ENCODE assay signal across 1 cellular context in the genomic region with DNA sequence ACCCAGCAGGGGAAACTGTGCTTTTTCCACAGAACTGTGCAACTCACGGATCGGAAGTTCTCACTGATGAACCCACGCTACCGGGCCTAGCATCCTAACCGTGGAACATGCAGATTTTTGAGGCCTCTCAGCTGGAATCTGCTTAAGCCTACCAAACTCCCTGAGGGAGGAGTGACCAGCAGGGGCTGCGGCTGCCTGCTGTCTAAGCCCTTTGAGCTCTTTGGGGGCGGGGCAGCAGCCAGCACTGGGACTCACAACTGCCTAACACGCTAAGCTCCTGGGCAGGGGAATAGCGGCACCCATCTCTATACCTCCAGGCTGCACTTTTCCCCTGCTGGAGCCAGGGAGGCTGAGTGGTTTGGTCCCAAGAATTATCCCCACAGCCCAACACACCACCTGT.
TF ChIP-seq lines count a peak whose summit lies in the region.

No MANE protein-coding gene starts in this region.

TF ChIP-seq in HepG2, 621 proteins besides CTCF, POLR2A, EP300 and RAD21 (continues in another document):
- TF ChIP-seq ZNF530 (CRISPR knock-in tag; IDR thresholded peaks at IDR 0.05; ENCODE audit: low read depth) = no peak
- TF ChIP-seq, protein P1, sequence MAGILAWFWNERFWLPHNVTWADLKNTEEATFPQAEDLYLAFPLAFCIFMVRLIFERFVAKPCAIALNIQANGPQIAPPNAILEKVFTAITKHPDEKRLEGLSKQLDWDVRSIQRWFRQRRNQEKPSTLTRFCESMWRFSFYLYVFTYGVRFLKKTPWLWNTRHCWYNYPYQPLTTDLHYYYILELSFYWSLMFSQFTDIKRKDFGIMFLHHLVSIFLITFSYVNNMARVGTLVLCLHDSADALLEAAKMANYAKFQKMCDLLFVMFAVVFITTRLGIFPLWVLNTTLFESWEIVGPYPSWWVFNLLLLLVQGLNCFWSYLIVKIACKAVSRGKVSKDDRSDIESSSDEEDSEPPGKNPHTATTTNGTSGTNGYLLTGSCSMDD (CRISPR knock-in tag; IDR thresholded peaks at IDR 0.05) = no peak
- TF ChIP-seq FOXA3 (CRISPR knock-in tag; IDR thresholded peaks at IDR 0.05) = no peak
- no peak for TF ChIP-seq HIVEP1 (CRISPR knock-in tag; IDR thresholded peaks at IDR 0.05)
- TF ChIP-seq ATF7 (IDR thresholded peaks at IDR 0.05) = no peak
- no peak for TF ChIP-seq ATF7 (CRISPR knock-in tag; IDR thresholded peaks at IDR 0.05)
- no peak for TF ChIP-seq ZNF230 (CRISPR knock-in tag; IDR thresholded peaks at IDR 0.05)
- no peak for TF ChIP-seq ZNF761 (CRISPR knock-in tag; conservative IDR thresholded peaks at IDR 0.05)
- no peak for TF ChIP-seq SETDB1 (CRISPR knock-in tag; IDR thresholded peaks at IDR 0.05; ENCODE audit: borderline replicate concordance)
- TF ChIP-seq, protein P2, sequence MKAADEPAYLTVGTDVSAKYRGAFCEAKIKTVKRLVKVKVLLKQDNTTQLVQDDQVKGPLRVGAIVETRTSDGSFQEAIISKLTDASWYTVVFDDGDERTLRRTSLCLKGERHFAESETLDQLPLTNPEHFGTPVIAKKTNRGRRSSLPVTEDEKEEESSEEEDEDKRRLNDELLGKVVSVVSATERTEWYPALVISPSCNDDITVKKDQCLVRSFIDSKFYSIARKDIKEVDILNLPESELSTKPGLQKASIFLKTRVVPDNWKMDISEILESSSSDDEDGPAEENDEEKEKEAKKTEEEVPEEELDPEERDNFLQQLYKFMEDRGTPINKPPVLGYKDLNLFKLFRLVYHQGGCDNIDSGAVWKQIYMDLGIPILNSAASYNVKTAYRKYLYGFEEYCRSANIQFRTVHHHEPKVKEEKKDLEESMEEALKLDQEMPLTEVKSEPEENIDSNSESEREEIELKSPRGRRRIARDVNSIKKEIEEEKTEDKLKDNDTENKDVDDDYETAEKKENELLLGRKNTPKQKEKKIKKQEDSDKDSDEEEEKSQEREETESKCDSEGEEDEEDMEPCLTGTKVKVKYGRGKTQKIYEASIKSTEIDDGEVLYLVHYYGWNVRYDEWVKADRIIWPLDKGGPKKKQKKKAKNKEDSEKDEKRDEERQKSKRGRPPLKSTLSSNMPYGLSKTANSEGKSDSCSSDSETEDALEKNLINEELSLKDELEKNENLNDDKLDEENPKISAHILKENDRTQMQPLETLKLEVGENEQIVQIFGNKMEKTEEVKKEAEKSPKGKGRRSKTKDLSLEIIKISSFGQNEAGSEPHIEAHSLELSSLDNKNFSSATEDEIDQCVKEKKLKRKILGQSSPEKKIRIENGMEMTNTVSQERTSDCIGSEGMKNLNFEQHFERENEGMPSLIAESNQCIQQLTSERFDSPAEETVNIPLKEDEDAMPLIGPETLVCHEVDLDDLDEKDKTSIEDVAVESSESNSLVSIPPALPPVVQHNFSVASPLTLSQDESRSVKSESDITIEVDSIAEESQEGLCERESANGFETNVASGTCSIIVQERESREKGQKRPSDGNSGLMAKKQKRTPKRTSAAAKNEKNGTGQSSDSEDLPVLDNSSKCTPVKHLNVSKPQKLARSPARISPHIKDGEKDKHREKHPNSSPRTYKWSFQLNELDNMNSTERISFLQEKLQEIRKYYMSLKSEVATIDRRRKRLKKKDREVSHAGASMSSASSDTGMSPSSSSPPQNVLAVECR (CRISPR knock-in tag; IDR thresholded peaks at IDR 0.05; ENCODE audit: borderline replicate concordance) = peak; percentile 21; the same call in 1 of the 2 replicates
- TF ChIP-seq RARA (CRISPR knock-in tag; IDR thresholded peaks at IDR 0.05) = no peak
- TF ChIP-seq ZBTB1 (CRISPR knock-in tag; IDR thresholded peaks at IDR 0.05; ENCODE audit: borderline replicate concordance) = no peak
- no peak for TF ChIP-seq XRCC5 (optimal IDR thresholded peaks at IDR 0.05; ENCODE audit: low read length)
- no peak for TF ChIP-seq ZNF678 (CRISPR knock-in tag; IDR thresholded peaks at IDR 0.05)
- TF ChIP-seq, protein P3, sequence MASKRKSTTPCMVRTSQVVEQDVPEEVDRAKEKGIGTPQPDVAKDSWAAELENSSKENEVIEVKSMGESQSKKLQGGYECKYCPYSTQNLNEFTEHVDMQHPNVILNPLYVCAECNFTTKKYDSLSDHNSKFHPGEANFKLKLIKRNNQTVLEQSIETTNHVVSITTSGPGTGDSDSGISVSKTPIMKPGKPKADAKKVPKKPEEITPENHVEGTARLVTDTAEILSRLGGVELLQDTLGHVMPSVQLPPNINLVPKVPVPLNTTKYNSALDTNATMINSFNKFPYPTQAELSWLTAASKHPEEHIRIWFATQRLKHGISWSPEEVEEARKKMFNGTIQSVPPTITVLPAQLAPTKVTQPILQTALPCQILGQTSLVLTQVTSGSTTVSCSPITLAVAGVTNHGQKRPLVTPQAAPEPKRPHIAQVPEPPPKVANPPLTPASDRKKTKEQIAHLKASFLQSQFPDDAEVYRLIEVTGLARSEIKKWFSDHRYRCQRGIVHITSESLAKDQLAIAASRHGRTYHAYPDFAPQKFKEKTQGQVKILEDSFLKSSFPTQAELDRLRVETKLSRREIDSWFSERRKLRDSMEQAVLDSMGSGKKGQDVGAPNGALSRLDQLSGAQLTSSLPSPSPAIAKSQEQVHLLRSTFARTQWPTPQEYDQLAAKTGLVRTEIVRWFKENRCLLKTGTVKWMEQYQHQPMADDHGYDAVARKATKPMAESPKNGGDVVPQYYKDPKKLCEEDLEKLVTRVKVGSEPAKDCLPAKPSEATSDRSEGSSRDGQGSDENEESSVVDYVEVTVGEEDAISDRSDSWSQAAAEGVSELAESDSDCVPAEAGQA (IDR thresholded peaks at IDR 0.05; ENCODE audit: low read depth) = no peak
- TF ChIP-seq, protein P3 (CRISPR knock-in tag; IDR thresholded peaks at IDR 0.05; ENCODE audit: borderline replicate concordance) = no peak
- TF ChIP-seq TRIM24 (CRISPR knock-in tag; IDR thresholded peaks at IDR 0.05) = no peak
- TF ChIP-seq CEBPB (IDR thresholded peaks at IDR 0.05; ENCODE audit: borderline replicate concordance, low read depth, low read length) = no peak
- TF ChIP-seq PAF1 (CRISPR knock-in tag; IDR thresholded peaks at IDR 0.05) = no peak
- TF ChIP-seq ZFX (CRISPR knock-in tag; IDR thresholded peaks at IDR 0.05; ENCODE audit: low read depth) = peak; percentile 48; the same call in 1 of the 2 replicates
- no peak for TF ChIP-seq ZNF557 (CRISPR knock-in tag; IDR thresholded peaks at IDR 0.05)
- TF ChIP-seq, protein P4, sequence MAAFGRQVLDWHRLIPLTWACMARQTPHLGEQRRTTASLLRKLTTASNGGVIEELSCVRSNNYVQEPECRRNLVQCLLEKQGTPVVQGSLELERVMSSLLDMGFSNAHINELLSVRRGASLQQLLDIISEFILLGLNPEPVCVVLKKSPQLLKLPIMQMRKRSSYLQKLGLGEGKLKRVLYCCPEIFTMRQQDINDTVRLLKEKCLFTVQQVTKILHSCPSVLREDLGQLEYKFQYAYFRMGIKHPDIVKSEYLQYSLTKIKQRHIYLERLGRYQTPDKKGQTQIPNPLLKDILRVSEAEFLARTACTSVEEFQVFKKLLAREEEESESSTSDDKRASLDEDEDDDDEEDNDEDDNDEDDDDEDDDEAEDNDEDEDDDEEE (CRISPR knock-in tag; IDR thresholded peaks at IDR 0.05) = no peak
- no peak for TF ChIP-seq SKI (IDR thresholded peaks at IDR 0.05; ENCODE audit: partially characterized antibody)
- TF ChIP-seq, protein P5, sequence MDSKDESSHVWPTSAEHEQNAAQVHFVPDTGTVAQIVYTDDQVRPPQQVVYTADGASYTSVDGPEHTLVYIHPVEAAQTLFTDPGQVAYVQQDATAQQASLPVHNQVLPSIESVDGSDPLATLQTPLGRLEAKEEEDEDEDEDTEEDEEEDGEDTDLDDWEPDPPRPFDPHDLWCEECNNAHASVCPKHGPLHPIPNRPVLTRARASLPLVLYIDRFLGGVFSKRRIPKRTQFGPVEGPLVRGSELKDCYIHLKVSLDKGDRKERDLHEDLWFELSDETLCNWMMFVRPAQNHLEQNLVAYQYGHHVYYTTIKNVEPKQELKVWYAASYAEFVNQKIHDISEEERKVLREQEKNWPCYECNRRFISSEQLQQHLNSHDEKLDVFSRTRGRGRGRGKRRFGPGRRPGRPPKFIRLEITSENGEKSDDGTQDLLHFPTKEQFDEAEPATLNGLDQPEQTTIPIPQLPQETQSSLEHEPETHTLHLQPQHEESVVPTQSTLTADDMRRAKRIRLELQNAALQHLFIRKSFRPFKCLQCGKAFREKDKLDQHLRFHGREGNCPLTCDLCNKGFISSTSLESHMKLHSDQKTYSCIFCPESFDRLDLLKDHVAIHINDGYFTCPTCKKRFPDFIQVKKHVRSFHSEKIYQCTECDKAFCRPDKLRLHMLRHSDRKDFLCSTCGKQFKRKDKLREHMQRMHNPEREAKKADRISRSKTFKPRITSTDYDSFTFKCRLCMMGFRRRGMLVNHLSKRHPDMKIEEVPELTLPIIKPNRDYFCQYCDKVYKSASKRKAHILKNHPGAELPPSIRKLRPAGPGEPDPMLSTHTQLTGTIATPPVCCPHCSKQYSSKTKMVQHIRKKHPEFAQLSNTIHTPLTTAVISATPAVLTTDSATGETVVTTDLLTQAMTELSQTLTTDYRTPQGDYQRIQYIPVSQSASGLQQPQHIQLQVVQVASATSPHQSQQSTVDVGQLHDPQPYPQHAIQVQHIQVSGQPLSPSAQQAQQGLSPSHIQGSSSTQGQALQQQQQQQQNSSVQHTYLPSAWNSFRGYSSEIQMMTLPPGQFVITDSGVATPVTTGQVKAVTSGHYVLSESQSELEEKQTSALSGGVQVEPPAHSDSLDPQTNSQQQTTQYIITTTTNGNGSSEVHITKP (CRISPR knock-in tag; IDR thresholded peaks at IDR 0.05; ENCODE audit: low read depth) = no peak
- TF ChIP-seq, protein P6, sequence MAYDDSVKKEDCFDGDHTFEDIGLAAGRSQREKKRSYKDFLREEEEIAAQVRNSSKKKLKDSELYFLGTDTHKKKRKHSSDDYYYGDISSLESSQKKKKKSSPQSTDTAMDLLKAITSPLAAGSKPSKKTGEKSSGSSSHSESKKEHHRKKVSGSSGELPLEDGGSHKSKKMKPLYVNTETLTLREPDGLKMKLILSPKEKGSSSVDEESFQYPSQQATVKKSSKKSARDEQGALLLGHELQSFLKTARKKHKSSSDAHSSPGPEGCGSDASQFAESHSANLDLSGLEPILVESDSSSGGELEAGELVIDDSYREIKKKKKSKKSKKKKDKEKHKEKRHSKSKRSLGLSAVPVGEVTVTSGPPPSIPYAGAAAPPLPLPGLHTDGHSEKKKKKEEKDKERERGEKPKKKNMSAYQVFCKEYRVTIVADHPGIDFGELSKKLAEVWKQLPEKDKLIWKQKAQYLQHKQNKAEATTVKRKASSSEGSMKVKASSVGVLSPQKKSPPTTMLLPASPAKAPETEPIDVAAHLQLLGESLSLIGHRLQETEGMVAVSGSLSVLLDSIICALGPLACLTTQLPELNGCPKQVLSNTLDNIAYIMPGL (CRISPR knock-in tag; IDR thresholded peaks at IDR 0.05; ENCODE audit: borderline replicate concordance in 1 of 2, low read depth in 1 of 2) = no peak
- TF ChIP-seq LCORL (IDR thresholded peaks at IDR 0.05) = no peak
- TF ChIP-seq LCORL (CRISPR knock-in tag; IDR thresholded peaks at IDR 0.05) = peak; percentile 50; the same call in 1 of the 2 replicates
- TF ChIP-seq GFI1 (CRISPR knock-in tag; IDR thresholded peaks at IDR 0.05; ENCODE audit: borderline replicate concordance) = no peak
- TF ChIP-seq, protein P7, sequence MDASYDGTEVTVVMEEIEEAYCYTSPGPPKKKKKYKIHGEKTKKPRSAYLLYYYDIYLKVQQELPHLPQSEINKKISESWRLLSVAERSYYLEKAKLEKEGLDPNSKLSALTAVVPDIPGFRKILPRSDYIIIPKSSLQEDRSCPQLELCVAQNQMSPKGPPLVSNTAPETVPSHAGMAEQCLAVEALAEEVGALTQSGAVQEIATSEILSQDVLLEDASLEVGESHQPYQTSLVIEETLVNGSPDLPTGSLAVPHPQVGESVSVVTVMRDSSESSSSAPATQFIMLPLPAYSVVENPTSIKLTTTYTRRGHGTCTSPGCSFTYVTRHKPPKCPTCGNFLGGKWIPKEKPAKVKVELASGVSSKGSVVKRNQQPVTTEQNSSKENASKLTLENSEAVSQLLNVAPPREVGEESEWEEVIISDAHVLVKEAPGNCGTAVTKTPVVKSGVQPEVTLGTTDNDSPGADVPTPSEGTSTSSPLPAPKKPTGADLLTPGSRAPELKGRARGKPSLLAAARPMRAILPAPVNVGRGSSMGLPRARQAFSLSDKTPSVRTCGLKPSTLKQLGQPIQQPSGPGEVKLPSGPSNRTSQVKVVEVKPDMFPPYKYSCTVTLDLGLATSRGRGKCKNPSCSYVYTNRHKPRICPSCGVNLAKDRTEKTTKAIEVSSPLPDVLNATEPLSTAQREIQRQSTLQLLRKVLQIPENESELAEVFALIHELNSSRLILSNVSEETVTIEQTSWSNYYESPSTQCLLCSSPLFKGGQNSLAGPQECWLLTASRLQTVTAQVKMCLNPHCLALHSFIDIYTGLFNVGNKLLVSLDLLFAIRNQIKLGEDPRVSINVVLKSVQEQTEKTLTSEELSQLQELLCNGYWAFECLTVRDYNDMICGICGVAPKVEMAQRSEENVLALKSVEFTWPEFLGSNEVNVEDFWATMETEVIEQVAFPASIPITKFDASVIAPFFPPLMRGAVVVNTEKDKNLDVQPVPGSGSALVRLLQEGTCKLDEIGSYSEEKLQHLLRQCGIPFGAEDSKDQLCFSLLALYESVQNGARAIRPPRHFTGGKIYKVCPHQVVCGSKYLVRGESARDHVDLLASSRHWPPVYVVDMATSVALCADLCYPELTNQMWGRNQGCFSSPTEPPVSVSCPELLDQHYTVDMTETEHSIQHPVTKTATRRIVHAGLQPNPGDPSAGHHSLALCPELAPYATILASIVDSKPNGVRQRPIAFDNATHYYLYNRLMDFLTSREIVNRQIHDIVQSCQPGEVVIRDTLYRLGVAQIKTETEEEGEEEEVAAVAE (CRISPR knock-in tag; IDR thresholded peaks at IDR 0.05; ENCODE audit: borderline replicate concordance) = no peak
- TF ChIP-seq, protein P8, sequence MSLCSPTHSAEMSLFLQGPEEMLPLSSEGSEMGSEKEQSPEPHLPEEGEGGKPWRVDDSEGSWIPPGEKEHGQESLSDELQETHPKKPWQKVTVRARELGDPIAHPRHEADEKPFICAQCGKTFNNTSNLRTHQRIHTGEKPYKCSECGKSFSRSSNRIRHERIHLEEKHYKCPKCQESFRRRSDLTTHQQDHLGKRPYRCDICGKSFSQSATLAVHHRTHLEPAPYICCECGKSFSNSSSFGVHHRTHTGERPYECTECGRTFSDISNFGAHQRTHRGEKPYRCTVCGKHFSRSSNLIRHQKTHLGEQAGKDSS (CRISPR knock-in tag; IDR thresholded peaks at IDR 0.05; ENCODE audit: borderline replicate concordance, low read depth) = no peak
